ENCODE assay signal across 9 cellular contexts in the genomic region with DNA sequence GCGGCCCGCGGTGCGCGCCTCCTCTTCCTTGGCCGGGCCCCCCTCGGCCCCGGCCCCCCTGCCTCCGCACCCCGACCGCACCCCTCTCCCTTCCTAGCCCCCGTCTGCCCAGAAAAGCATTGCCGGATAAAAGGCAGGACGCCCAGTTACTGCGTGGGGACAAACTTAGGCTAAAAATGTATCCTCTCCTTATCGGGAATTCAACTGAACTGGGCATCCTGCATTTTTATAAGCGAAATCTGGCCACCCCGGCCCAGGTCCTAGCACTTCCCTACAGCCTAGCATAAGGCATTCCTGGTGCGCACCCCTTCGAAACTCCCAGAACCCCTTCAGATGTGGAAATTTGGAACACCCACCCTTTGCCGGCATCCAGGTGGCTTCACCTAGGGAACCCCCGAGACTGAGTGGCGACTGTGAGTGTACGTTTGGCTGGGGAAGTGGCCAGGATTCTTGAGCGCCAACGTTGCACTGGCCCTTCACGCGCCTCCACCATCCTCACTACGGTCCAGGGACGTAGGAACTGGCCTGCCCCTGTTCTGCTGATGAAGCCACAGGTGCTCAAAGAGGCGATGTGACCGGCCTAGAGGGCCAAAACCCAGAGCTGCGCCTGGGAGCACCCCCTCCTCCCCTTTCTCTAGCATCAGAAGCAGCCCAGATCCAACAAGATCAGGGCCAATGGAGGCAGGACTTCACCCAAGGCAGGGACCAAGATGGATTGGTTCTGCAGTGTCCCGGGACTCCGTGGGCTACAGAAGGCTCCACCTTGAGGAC. TPM values are rescaled to one million over a fixed set of nuclear protein-coding genes. Genes with fewer than 3 reads are reported as not detected.
DNase-seq lines count a peak whose midpoint lies in the region; ATAC-seq, FAIRE-seq and TF ChIP-seq lines count a peak whose summit lies in the region.
"Had no signal": no experiment of that assay in that cellular context is flagged by ENCODE, and none has a peak within 500 bp of the region (broad histone marks: within the 10 kb centered on the region; RNA-seq: fewer than 3 reads in every experiment).

No MANE protein-coding gene starts in this region.

- H3K27ac Mint-ChIP-seq in activated B cell treated with CpG ODN at 0.5 μM for 24 hours, result no peak overlapping the region

- no peaks in the 10 kb centered on the region for H4K20me1 ChIP-seq in HCT116 (ENCODE audit: insufficient read depth)

- RAD21 ChIA-PET in HCT116 (lab: Charles Lee; ENCODE audit: low non-redundant PET in 1 of 2, low total read pairs in 2 of 2, uncharacterized antibody in 2 of 2, unreplicated experiment in 2 of 2), result no interaction called here

- no peaks in the 10 kb centered on the region for H3K9me3 Mint-ChIP-seq in activated B cell treated with CpG ODN at 0.5 μM for 24 hours

- TF ChIP-seq POLR2A in HCT116 (IDR thresholded peaks at IDR 0.05; ENCODE audit: borderline replicate concordance, extremely low read depth, insufficient read depth, insufficient read length), result no peak

- H3K36me3 ChIP-seq in HCT116 (ENCODE audit: control insufficient read depth in 1 of 2, insufficient read depth in 2 of 2, low read length in 2 of 2) (no peaks in the 10 kb centered on the region), MG63 (no peaks in the 10 kb centered on the region)
- H3K36me3 ChIP-seq: SJSA1 had no signal

- intact Hi-C loops in HCT116 (cut with micrococcal nuclease) (no loop called here), activated B cell treated with CpG ODN at 0.5 μM for 24 hours (cut with micrococcal nuclease) (loop anchor here (1.0 kb wide), 4 partner anchors 22 to 243 kb away; partner anchors contain the start of genes CFAP99 and ZFYVE28), right cardiac atrium (cut with DNase I) (loop anchor here in 2 of 4 donors (10.0 kb wide), 1 partner anchor 238 kb away; no protein-coding TSS in a partner anchor)

- BruUV-seq in HCT116 (replicated peaks; lab: Mats Ljungman, UMichigan), result no TSS peak

- H3K4me1 ChIP-seq in HCT116 (ENCODE audit: control insufficient read depth in 1 of 2, insufficient read depth in 2 of 2, low read length in 2 of 2) (peaks cover 8 to 24% of the 10 kb centered on the region in 2 experiments; a peak in 3 of 4 replicates), right cardiac atrium (ENCODE audit: control insufficient read depth, insufficient read depth, low read length) (peaks cover 2% of the 10 kb centered on the region)

- 28% methylated on average over 35 of the region's 35 CpGs for WGBS in right cardiac atrium

- CTCF ChIA-PET in HCT116 (lab: Charles Lee), result no interaction called here
- CTCF ChIA-PET in activated B cell treated with CpG ODN at 0.5 μM for 24 hours (lab: Charles Lee), result interaction anchor here (0.9 to 1.8 kb wide), 8 partner anchors 20 to 243 kb away, joined by 3 to 17 read pairs (median 4); no protein-coding TSS in a partner anchor

- H3K4me3 ChIP-seq in HCT116 (replicated peaks in 1 of 2; ENCODE audit: low read depth in 1 of 2, low read length in 2 of 2), result peak overlapping the region; percentile 19 to 55
- H3K4me3 ChIP-seq in right cardiac atrium (ENCODE audit: low read length), result peak overlapping the region; percentile 58
- H3K4me3 ChIP-seq in skin epidermis, result peak overlapping the region; percentile 26 to 55 (median 47)
- no peak overlapping the region; the same call in 1 of the 2 replicates for H3K4me3 ChIP-seq in MG63

- no peaks in the 10 kb centered on the region for H3K36me3 Mint-ChIP-seq in activated B cell treated with CpG ODN at 0.5 μM for 24 hours (ENCODE audit: low read depth)

- H3K9me3 ChIP-seq in HCT116 (ENCODE audit: control insufficient read depth in 1 of 2, insufficient read depth in 1 of 2, low read depth in 1 of 2, low read length in 2 of 2), result no peaks in the 10 kb centered on the region
- H3K9me3 ChIP-seq in right cardiac atrium (ENCODE audit: control insufficient read depth, low read length), result no peaks in the 10 kb centered on the region
- no peaks in the 10 kb centered on the region for H3K9me3 ChIP-seq in MG63
- H3K9me3 ChIP-seq: SJSA1 had no signal

- TF ChIP-seq CTCF in HCT116 (IDR thresholded peaks at IDR 0.05 in 2 of 3, conservative IDR thresholded peaks at IDR 0.05 in 1 of 3; ENCODE audit: borderline replicate concordance in 1 of 3, insufficient read depth in 1 of 3, low read depth in 2 of 3, low read length in 2 of 3) (no peak), activated B cell treated with CpG ODN at 0.5 μM for 24 hours (IDR thresholded peaks at IDR 0.05) (no peak), D721Med (IDR thresholded peaks at IDR 0.05; ENCODE audit: insufficient read depth, missing control alignments) (no peak)

- H3K27ac ChIP-seq in HCT116 (ENCODE audit: low read depth, low read length) (no peak overlapping the region), right cardiac atrium (ENCODE audit: low read length) (no peak overlapping the region), skin epidermis (peak overlapping the region in 5 of 21 experiments; percentile 1 to 72 (median 18))
- H3K27ac ChIP-seq: SJSA1 had no signal

- TF ChIP-seq RAD21 in HCT116 (IDR thresholded peaks at IDR 0.05; ENCODE audit: low read depth), result no peak

- POLR2A ChIA-PET in HCT116 (lab: Charles Lee), result no interaction called here
- POLR2A ChIA-PET in activated B cell treated with CpG ODN at 0.5 μM for 24 hours (lab: Charles Lee), result no interaction called here

- H3K4me2 ChIP-seq in HCT116 (ENCODE audit: low read length), result peak overlapping the region; percentile 76

- H3K27me3 ChIP-seq in HCT116 (ENCODE audit: insufficient read depth, low read length) (no peaks in the 10 kb centered on the region), right cardiac atrium (ENCODE audit: control insufficient read depth, insufficient read depth) (no peaks in the 10 kb centered on the region), MG63 (no peaks in the 10 kb centered on the region)
- H3K27me3 ChIP-seq: SJSA1 had no signal

- no peak for DNase-seq in HCT116 (ENCODE audit: low read depth, low spot score)
- DNase-seq in activated B cell treated with CpG ODN at 0.5 μM for 24 hours, result no peak
- DNase-seq in right cardiac atrium, result no peak
- DNase-seq in NCI-H82 (lab: John Stamatoyannopoulos, UW), result no peak
- no peak for DNase-seq in D721Med (ENCODE audit: insufficient read length, low spot score)
- no peak for DNase-seq in MG63
- DNase-seq in SIG-M5 treated with dmso at 0.1 percent for 504 hours (lab: John Stamatoyannopoulos, UW; ENCODE audit: unreplicated experiment), result no peak

- peaks cover 7% of the 10 kb centered on the region for H3K79me2 ChIP-seq in HCT116 (ENCODE audit: insufficient read depth, low read length)

- no peak overlapping the region for H2AFZ ChIP-seq in HCT116 (ENCODE audit: low read depth, low read length, poor library complexity, severe bottlenecking)

- H3K4me3 Mint-ChIP-seq in activated B cell treated with CpG ODN at 0.5 μM for 24 hours, result peak overlapping the region; percentile 44

- peaks cover 18% of the 10 kb centered on the region for H3K4me1 Mint-ChIP-seq in activated B cell treated with CpG ODN at 0.5 μM for 24 hours

- ATAC-seq in HCT116 (no peak), activated B cell treated with CpG ODN at 0.5 μM for 24 hours (ENCODE audit: low read depth) (no peak), right cardiac atrium (no peak)

- FAIRE-seq in D721Med (lab: Jason Lieb, UNC), result no peak

- peak overlapping the region; percentile 60 for H3K9ac ChIP-seq in HCT116 (ENCODE audit: low read length)

- H3K9me2 ChIP-seq in HCT116 (ENCODE audit: insufficient read depth), result no peaks in the 10 kb centered on the region

- H3K27me3 Mint-ChIP-seq in activated B cell treated with CpG ODN at 0.5 μM for 24 hours, result peaks cover 4% of the 10 kb centered on the region

TF ChIP-seq in HCT116, 20 proteins besides CTCF, POLR2A, EP300 and RAD21:
- TF ChIP-seq SP1 (IDR thresholded peaks at IDR 0.05; ENCODE audit: low read depth) (no peak), JUND (IDR thresholded peaks at IDR 0.05) (no peak), TCF7L2 (IDR thresholded peaks at IDR 0.05; ENCODE audit: borderline replicate concordance, extremely low read depth, insufficient read depth, insufficient read length) (no peak), MAX (IDR thresholded peaks at IDR 0.05) (no peak), EZH2phosphoT487 (IDR thresholded peaks at IDR 0.05; ENCODE audit: borderline replicate concordance) (no peak), EZH2 (IDR thresholded peaks at IDR 0.05) (no peak), CEBPB (IDR thresholded peaks at IDR 0.05; ENCODE audit: low read depth) (no peak), ZNF274 (IDR thresholded peaks at IDR 0.05; ENCODE audit: low read depth, low read length) (no peak), SIN3A (IDR thresholded peaks at IDR 0.05; ENCODE audit: low read depth) (no peak)

RNA-seq across cellular contexts. Expression of gene RNF4, which starts 5.7 kb away (rescaled TPM):
- 62.3 TPM for total RNA-seq in HCT116 (2021; ENCODE audit: unreplicated experiment)
- polyA plus RNA-seq in HCT116 (2012), result 41.4 and 44.5 TPM in 2 replicates
- total RNA-seq in activated B cell treated with CpG ODN at 0.5 μM for 24 hours, result 93.5 and 93.6 TPM in 2 replicates
- 10 to 100 TPM; 28.2 to 35.7 (median 32.1) TPM for total RNA-seq in right cardiac atrium
- polyA plus RNA-seq in right cardiac atrium, result 16.3 TPM
- 39.8 and 44.8 TPM in 2 replicates for total RNA-seq in MG63 (2014; rRNA removed; shearing (Covaris generic); ENCODE audit: low replicate concordance)

RNA-seq across cellular contexts. Expression of gene CFAP99, which starts 44.4 kb away (rescaled TPM):
- total RNA-seq in HCT116 (2021; ENCODE audit: unreplicated experiment) (0.42 TPM), activated B cell treated with CpG ODN at 0.5 μM for 24 hours (not detected in 2 replicates), right cardiac atrium (not detected)
- polyA plus RNA-seq in HCT116 (2012), result 0.16 and 0.35 TPM in 2 replicates
- not detected for polyA plus RNA-seq in right cardiac atrium
- total RNA-seq in MG63 (2014; rRNA removed; shearing (Covaris generic); ENCODE audit: low replicate concordance), result not detected in 2 replicates
- total RNA-seq: SJSA1 had no signal

RNA-seq across cellular contexts. Expression of gene ZFYVE28, which starts 44.7 kb away (rescaled TPM):
- total RNA-seq in HCT116 (2021; ENCODE audit: unreplicated experiment) (19.2 TPM), activated B cell treated with CpG ODN at 0.5 μM for 24 hours (5.9 and 6.1 TPM in 2 replicates), right cardiac atrium (1 to 10 TPM; 4.4 to 5.9 (median 5.5) TPM)
- 13.6 and 15.5 TPM in 2 replicates for polyA plus RNA-seq in HCT116 (2012)
- polyA plus RNA-seq in right cardiac atrium, result 3.5 TPM
- total RNA-seq in MG63 (2014; rRNA removed; shearing (Covaris generic); ENCODE audit: low replicate concordance), result 1.5 and 3.1 TPM in 2 replicates
